ENCODE assay signal across 9 cellular contexts in genomic region chr17:37483311-37484039, GRCh38. TPM values are rescaled to one million over a fixed set of nuclear protein-coding genes. Genes with fewer than 3 reads are reported as not detected.
A peak's percentile ranks its signal among the peaks of the same experiment; 100 is the strongest.
DNase-seq lines count a peak whose midpoint lies in the region; ATAC-seq and TF ChIP-seq lines count a peak whose summit lies in the region.
"Had no signal": no experiment of that assay in that cellular context is flagged by ENCODE, and none has a peak within 500 bp of the region (broad histone marks: within the 10 kb centered on the region; RNA-seq: fewer than 3 reads in every experiment).

No MANE protein-coding gene starts in this region.

- H3K9me3 ChIP-seq in endodermal cell (ENCODE audit: control insufficient read depth, low read length), result no peaks in the 10 kb centered on the region

- no peak overlapping the region for H3K4me3 ChIP-seq in endodermal cell (ENCODE audit: low read length)

- H3K4me1 Mint-ChIP-seq in osteocyte (ENCODE audit: unreplicated experiment), result peaks cover 25% of the 10 kb centered on the region
- H3K4me1 Mint-ChIP-seq in endodermal cell, result peaks cover 37% of the 10 kb centered on the region

- no peaks in the 10 kb centered on the region for H3K9me3 Mint-ChIP-seq in osteocyte (ENCODE audit: unreplicated experiment)
- no peaks in the 10 kb centered on the region for H3K9me3 Mint-ChIP-seq in endodermal cell

- H3K27me3 ChIP-seq in endodermal cell (ENCODE audit: control insufficient read depth, insufficient read depth, low read length, poor library complexity, severe bottlenecking), result peaks cover 6% of the 10 kb centered on the region

- DNase-seq in EH (ENCODE audit: low read depth) (peak; percentile 95), MV-4-11 (lab: John Stamatoyannopoulos, UW) (peak; percentile 60), caudate nucleus (lab: John Stamatoyannopoulos, UW) (peak in 35 of 61 donors; percentile 4 to 80 (median 29)), osteocyte (ENCODE audit: extremely low spot score, unreplicated experiment) (no peak), left colon (no peak), endodermal cell (no peak)
- no peak for DNase-seq in stimulated activated naive CD4-positive, alpha-beta T cell treated with Interleukin-2 at 50 U/mL for 16 hours (lab: John Stamatoyannopoulos, UW)
- DNase-seq: NCI-H2029 treated with DMSO at 0.1 percent for 48 hours had no signal

- 86% methylated on average over 5 of the region's 5 CpGs for WGBS in endodermal cell (ENCODE audit: insufficient coverage in 1 of 2, insufficient read length in 1 of 2), 2 experiments

- H3K27me3 Mint-ChIP-seq in osteocyte (ENCODE audit: unreplicated experiment), result no peaks in the 10 kb centered on the region
- H3K27me3 Mint-ChIP-seq in endodermal cell (ENCODE audit: insufficient read depth), result peaks cover 25% of the 10 kb centered on the region

- H3K4me1 ChIP-seq in endodermal cell (ENCODE audit: control insufficient read depth, insufficient read depth, low read length), result peaks cover 9% of the 10 kb centered on the region

- intact Hi-C loops in left colon (cut with DNase I, micrococcal nuclease), result no loop called here

- H3K9ac ChIP-seq in endodermal cell (ENCODE audit: extremely low read depth, low read length, poor library complexity, severe bottlenecking), result no peak overlapping the region

- H3K27ac Mint-ChIP-seq in osteocyte (ENCODE audit: unreplicated experiment) (peak overlapping the region; percentile 70), endodermal cell (no peak overlapping the region)

- peaks cover 21% of the 10 kb centered on the region for H3K36me3 ChIP-seq in endodermal cell (ENCODE audit: control insufficient read depth, insufficient read depth, low read length)

- H3K36me3 Mint-ChIP-seq in osteocyte (ENCODE audit: unreplicated experiment) (peaks cover 14% of the 10 kb centered on the region), endodermal cell (ENCODE audit: low read depth) (peaks cover 14% of the 10 kb centered on the region)

- H3K27ac ChIP-seq in caudate nucleus (ENCODE audit: low read depth, low read length) (peak overlapping the region; percentile 52), endodermal cell (ENCODE audit: low read depth, low read length) (no peak overlapping the region)

- ATAC-seq in HG02840 (IDR thresholded peaks at IDR 0.05; ENCODE audit: low FRiP score, unreplicated experiment) (no peak), left colon (no peak)

- H3K4me3 Mint-ChIP-seq in osteocyte (ENCODE audit: unreplicated experiment), result no peak overlapping the region
- no peak overlapping the region for H3K4me3 Mint-ChIP-seq in endodermal cell

- TF ChIP-seq CTCF in osteocyte (IDR thresholded peaks at IDR 0.05) (no peak), endodermal cell (conservative IDR thresholded peaks at IDR 0.05) (no peak)

RNA-seq across cellular contexts. Expression of gene DUSP14, which starts 6.2 kb away (rescaled TPM):
- total RNA-seq in osteocyte (34.4 and 35.7 TPM in 2 replicates), left colon (1 to 10 TPM; 2.0 to 3.4 TPM), endodermal cell (10 to 100 TPM; 17.0 to 22.8 TPM)
- polyA plus RNA-seq in endodermal cell (2013, experiment 1 of 2), result 20.9 TPM
- polyA plus RNA-seq in endodermal cell (2013, experiment 2 of 2), result 22.2 TPM

Comparison
In these comparisons a context has a peak if more than half of its experiments do, and no peak if none do; other contexts are left out.
1. DNase-seq: peak in EH (single experiment), MV-4-11 (single experiment) and caudate nucleus (35 of 61); none in osteocyte (single experiment), left colon (0 of 2), stimulated activated naive CD4-positive, alpha-beta T cell treated with Interleukin-2 at 50 U/mL for 16 hours (single experiment) and endodermal cell (single experiment).